Comparison of ENCODE assay signal across 13 cellular contexts in genomic region chr11:32899423-32899822, GRCh38. TPM values are rescaled to one million over a fixed set of nuclear protein-coding genes. Genes with fewer than 3 reads are reported as not detected.
A peak's percentile ranks its signal among the peaks of the same experiment; 100 is the strongest.
DNase-seq lines count a peak whose midpoint lies in the region; ATAC-seq and TF ChIP-seq lines count a peak whose summit lies in the region.
"Had no signal": no experiment of that assay in that cellular context is flagged by ENCODE, and none has a peak within 500 bp of the region (broad histone marks: within the 10 kb centered on the region; RNA-seq: fewer than 3 reads in every experiment).

No MANE protein-coding gene starts in this region.

- no peak overlapping the region for H3K9ac ChIP-seq in neuronal stem cell (ENCODE audit: low read depth, low read length, poor library complexity)

- peaks cover 2 to 4% of the 10 kb centered on the region in 2 donors for H3K4me1 ChIP-seq in neuronal stem cell (ENCODE audit: control insufficient read depth in 2 of 2, insufficient read depth in 1 of 2, low read depth in 1 of 2, low read length in 2 of 2)

- no peak overlapping the region for H2AK5ac ChIP-seq in neuronal stem cell (ENCODE audit: low read depth, low read length)

- no peak overlapping the region for H2BK5ac ChIP-seq in neuronal stem cell (ENCODE audit: low read length)

- no peak overlapping the region for H2BK15ac ChIP-seq in neuronal stem cell (ENCODE audit: low read length)

- ATAC-seq in GM18907 (IDR thresholded peaks at IDR 0.05; ENCODE audit: unreplicated experiment), result peak; percentile 71
- peak; percentile 74 for ATAC-seq in GM21723 (IDR thresholded peaks at IDR 0.05; ENCODE audit: unreplicated experiment)
- ATAC-seq in HG03378 (IDR thresholded peaks at IDR 0.05; ENCODE audit: unreplicated experiment), result peak; percentile 51
- no peak for ATAC-seq in GM19467 (IDR thresholded peaks at IDR 0.05; ENCODE audit: unreplicated experiment)
- ATAC-seq: psoas muscle; stimulated activated memory B cell treated with anti-CD40 and anti-IgM and Interleukin-4, amounts not matched to agents 10 μg/mL and 1 μg/mL and 100 μg/mL, for 72 hours had no signal

- H3K23ac ChIP-seq in neuronal stem cell (ENCODE audit: low read depth, low read length, poor library complexity), result no peak overlapping the region

- TF ChIP-seq CTCF in GM12865 (IDR thresholded peaks at IDR 0.05; ENCODE audit: insufficient read depth, low read depth, low read length, missing control alignments), result no peak

- H3K14ac ChIP-seq in neuronal stem cell (ENCODE audit: low read length), result no peak overlapping the region

- H3K9me3 ChIP-seq in neuronal stem cell (replicated peaks in 1 of 2; ENCODE audit: control insufficient read depth in 2 of 2, insufficient read depth in 1 of 2, low read depth in 1 of 2, low read length in 2 of 2), result no peaks in the 10 kb centered on the region
- H3K9me3 ChIP-seq: psoas muscle had no signal

- H3K27ac ChIP-seq in neuronal stem cell (replicated peaks; ENCODE audit: low read length), result no peak overlapping the region
- H3K27ac ChIP-seq: psoas muscle had no signal

- no peak overlapping the region for H3K4me2 ChIP-seq in neuronal stem cell (ENCODE audit: insufficient read depth, low read length, poor library complexity, severe bottlenecking)

- no peak overlapping the region for H2BK120ac ChIP-seq in neuronal stem cell (ENCODE audit: low read depth, low read length)

- H3K36me3 ChIP-seq in neuronal stem cell (replicated peaks in 1 of 2; ENCODE audit: control insufficient read depth in 2 of 2, insufficient read depth in 2 of 2, low read length in 2 of 2), result peaks cover 0 to 69% of the 10 kb centered on the region in 2 donors

- H3K4me3 ChIP-seq in GM12865 (ENCODE audit: low read depth, low read length), result no peak overlapping the region; the same call in 1 of the 2 replicates
- no peak overlapping the region for H3K4me3 ChIP-seq in neuronal stem cell (ENCODE audit: low read length in 2 of 2)
- H3K4me3 ChIP-seq: psoas muscle had no signal

- no peak overlapping the region for H3K18ac ChIP-seq in neuronal stem cell (ENCODE audit: low read length)

- H4K8ac ChIP-seq in neuronal stem cell (ENCODE audit: low read depth, low read length), result no peak overlapping the region

- no peaks in the 10 kb centered on the region for H3K79me1 ChIP-seq in neuronal stem cell (ENCODE audit: low read depth, low read length)

- H2BK12ac ChIP-seq in neuronal stem cell (ENCODE audit: low read length), result no peak overlapping the region

- DNase-seq in GM12865 (ENCODE audit: low read depth), result peak; percentile 52
- DNase-seq in NCI-H1048 (lab: John Stamatoyannopoulos, UW), result no peak
- DNase-seq in neuronal stem cell (ENCODE audit: low spot score), result no peak
- no peak for DNase-seq in SW480 (ENCODE audit: low spot score)
- DNase-seq: activated CD8-positive, alpha-beta memory T cell treated with anti-CD3 and anti-CD28 coated beads, Interleukin-2, amount 50 U/mL, for 4 hours; NCI-H524 treated with DMSO at 0.1 percent for 48 hours; psoas muscle; T-helper 9 cell had no signal

- no peak overlapping the region for H2AFZ ChIP-seq in neuronal stem cell (ENCODE audit: low read length)

- no peak overlapping the region for H4K91ac ChIP-seq in neuronal stem cell (ENCODE audit: low read depth, low read length, poor library complexity)

- no peak overlapping the region for H3K4ac ChIP-seq in neuronal stem cell (ENCODE audit: low read length)

- no peaks in the 10 kb centered on the region for H3K27me3 ChIP-seq in neuronal stem cell (ENCODE audit: control insufficient read depth in 3 of 3, insufficient read depth in 3 of 3, low read depth in 1 of 3, low read length in 3 of 3)

RNA-seq across cellular contexts. Expression of gene QSER1, which starts 6.8 kb away (rescaled TPM):
- 26.0 TPM for polyA plus RNA-seq in neuronal stem cell (2013, experiment 1 of 2)
- 27.4 TPM for polyA plus RNA-seq in neuronal stem cell (2013, experiment 2 of 2)
